ENCODE assay signal across 1 cellular context in the genomic region with DNA sequence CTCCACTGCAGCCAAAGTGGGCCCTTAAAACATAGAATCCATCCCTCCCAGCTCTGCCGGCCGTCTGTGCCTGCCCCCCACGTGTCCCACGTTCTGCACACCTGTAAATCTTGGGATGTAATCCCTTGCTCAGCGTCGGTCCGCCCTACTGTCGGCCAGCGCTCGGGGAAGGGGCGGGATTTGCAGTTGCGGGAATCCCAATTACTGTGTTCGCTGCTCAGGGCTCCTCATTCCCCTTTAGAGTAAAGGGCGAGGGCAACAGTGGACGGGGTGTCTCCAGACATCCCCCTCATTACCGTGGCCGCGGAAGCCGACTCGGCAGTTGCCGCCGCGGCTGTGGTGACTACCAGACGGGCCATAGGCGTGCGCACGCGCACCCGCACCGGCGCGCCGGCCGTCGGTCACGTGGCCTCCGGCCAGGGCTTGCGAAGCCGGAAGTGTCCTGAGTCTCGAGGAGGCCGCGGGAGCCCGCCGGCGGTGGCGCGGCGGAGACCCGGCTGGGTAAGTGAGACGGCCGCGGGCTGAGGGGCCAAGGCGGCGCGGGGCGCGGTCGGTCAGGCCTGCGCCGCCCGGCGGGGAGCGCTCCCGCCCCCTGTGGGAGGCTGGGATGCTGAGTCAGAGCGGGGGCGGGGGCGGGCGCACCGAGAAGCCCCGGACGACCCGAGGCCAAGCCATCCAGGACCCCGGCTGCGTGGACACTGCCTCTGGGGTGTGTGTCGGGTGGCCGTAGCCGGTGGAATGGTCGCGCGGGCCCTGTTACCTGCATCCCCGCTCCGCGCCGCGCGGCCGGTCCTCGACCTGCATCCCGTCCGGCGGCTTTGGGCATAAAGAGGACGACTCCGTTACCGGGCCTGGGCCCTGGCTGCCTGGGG.
A peak's percentile ranks its signal among the peaks of the same experiment; 100 is the strongest.
TF ChIP-seq lines count a peak whose summit lies in the region.

A gene (plus strand): TSS at position 434 of the 872 bp plus-strand sequence. CDS start 3,751 bp downstream, outside the sequence.

TF ChIP-seq in HepG2, 621 proteins besides CTCF, POLR2A, EP300 and RAD21 (continued from another document and continues in another):
- TF ChIP-seq, protein P1, sequence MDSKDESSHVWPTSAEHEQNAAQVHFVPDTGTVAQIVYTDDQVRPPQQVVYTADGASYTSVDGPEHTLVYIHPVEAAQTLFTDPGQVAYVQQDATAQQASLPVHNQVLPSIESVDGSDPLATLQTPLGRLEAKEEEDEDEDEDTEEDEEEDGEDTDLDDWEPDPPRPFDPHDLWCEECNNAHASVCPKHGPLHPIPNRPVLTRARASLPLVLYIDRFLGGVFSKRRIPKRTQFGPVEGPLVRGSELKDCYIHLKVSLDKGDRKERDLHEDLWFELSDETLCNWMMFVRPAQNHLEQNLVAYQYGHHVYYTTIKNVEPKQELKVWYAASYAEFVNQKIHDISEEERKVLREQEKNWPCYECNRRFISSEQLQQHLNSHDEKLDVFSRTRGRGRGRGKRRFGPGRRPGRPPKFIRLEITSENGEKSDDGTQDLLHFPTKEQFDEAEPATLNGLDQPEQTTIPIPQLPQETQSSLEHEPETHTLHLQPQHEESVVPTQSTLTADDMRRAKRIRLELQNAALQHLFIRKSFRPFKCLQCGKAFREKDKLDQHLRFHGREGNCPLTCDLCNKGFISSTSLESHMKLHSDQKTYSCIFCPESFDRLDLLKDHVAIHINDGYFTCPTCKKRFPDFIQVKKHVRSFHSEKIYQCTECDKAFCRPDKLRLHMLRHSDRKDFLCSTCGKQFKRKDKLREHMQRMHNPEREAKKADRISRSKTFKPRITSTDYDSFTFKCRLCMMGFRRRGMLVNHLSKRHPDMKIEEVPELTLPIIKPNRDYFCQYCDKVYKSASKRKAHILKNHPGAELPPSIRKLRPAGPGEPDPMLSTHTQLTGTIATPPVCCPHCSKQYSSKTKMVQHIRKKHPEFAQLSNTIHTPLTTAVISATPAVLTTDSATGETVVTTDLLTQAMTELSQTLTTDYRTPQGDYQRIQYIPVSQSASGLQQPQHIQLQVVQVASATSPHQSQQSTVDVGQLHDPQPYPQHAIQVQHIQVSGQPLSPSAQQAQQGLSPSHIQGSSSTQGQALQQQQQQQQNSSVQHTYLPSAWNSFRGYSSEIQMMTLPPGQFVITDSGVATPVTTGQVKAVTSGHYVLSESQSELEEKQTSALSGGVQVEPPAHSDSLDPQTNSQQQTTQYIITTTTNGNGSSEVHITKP (CRISPR knock-in tag; IDR thresholded peaks at IDR 0.05; ENCODE audit: low read depth), result no peak
- TF ChIP-seq AGO1 (IDR thresholded peaks at IDR 0.05; ENCODE audit: low read depth, low read length, poor library complexity, severe bottlenecking), result no peak
- TF ChIP-seq ZNF432 (CRISPR knock-in tag; IDR thresholded peaks at IDR 0.05; ENCODE audit: borderline replicate concordance), result 0 out of 2 replicates have a peak, but pooled peaks have one; percentile 62
- peak; percentile 76 for TF ChIP-seq ZNF501 (CRISPR knock-in tag; IDR thresholded peaks at IDR 0.05)
- TF ChIP-seq TGIF2 (CRISPR knock-in tag; IDR thresholded peaks at IDR 0.05), result no peak
- TF ChIP-seq, protein P2, sequence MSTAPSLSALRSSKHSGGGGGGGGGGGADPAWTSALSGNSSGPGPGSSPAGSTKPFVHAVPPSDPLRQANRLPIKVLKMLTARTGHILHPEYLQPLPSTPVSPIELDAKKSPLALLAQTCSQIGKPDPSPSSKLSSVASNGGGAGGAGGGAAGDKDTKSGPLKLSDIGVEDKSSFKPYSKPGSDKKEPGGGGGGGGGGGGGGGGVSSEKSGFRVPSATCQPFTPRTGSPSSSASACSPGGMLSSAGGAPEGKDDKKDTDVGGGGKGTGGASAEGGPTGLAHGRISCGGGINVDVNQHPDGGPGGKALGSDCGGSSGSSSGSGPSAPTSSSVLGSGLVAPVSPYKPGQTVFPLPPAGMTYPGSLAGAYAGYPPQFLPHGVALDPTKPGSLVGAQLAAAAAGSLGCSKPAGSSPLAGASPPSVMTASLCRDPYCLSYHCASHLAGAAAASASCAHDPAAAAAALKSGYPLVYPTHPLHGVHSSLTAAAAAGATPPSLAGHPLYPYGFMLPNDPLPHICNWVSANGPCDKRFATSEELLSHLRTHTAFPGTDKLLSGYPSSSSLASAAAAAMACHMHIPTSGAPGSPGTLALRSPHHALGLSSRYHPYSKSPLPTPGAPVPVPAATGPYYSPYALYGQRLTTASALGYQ (CRISPR knock-in tag; IDR thresholded peaks at IDR 0.05), result peak; percentile 33; the same call in 1 of the 2 replicates
- no peak for TF ChIP-seq HOXA7 (CRISPR knock-in tag; IDR thresholded peaks at IDR 0.05)
- TF ChIP-seq ZNF552 (CRISPR knock-in tag; IDR thresholded peaks at IDR 0.05; ENCODE audit: borderline replicate concordance), result peak; percentile 76; the same call in 1 of the 2 replicates
- peak; percentile 68 for TF ChIP-seq POLR2G (IDR thresholded peaks at IDR 0.05; ENCODE audit: low read depth, low read length)
- TF ChIP-seq HNRNPUL1 (IDR thresholded peaks at IDR 0.05; ENCODE audit: low read depth, low read length), result no peak
- no peak for TF ChIP-seq ZBTB1 (CRISPR knock-in tag; IDR thresholded peaks at IDR 0.05; ENCODE audit: borderline replicate concordance)
- no peak for TF ChIP-seq ZFP41 (CRISPR knock-in tag; IDR thresholded peaks at IDR 0.05; ENCODE audit: borderline replicate concordance)
- TF ChIP-seq ZNF549 (CRISPR knock-in tag; IDR thresholded peaks at IDR 0.05), result 0 out of 2 replicates have a peak, but pooled peaks have one; percentile 25
- TF ChIP-seq, protein P3, sequence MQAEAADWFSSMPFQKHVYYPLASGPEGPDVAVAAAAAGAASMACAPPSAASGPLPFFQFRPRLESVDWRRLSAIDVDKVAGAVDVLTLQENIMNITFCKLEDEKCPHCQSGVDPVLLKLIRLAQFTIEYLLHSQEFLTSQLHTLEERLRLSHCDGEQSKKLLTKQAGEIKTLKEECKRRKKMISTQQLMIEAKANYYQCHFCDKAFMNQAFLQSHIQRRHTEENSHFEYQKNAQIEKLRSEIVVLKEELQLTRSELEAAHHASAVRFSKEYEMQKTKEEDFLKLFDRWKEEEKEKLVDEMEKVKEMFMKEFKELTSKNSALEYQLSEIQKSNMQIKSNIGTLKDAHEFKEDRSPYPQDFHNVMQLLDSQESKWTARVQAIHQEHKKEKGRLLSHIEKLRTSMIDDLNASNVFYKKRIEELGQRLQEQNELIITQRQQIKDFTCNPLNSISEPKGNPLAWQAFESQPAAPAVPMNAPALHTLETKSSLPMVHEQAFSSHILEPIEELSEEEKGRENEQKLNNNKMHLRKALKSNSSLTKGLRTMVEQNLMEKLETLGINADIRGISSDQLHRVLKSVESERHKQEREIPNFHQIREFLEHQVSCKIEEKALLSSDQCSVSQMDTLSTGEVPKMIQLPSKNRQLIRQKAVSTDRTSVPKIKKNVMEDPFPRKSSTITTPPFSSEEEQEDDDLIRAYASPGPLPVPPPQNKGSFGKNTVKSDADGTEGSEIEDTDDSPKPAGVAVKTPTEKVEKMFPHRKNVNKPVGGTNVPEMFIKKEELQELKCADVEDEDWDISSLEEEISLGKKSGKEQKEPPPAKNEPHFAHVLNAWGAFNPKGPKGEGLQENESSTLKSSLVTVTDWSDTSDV (CRISPR knock-in tag; IDR thresholded peaks at IDR 0.05), result peak; percentile 63; the same call in 1 of the 2 replicates
- TF ChIP-seq ZBTB7A (CRISPR knock-in tag; IDR thresholded peaks at IDR 0.05), result 0 out of 2 replicates have a peak, but pooled peaks have one; percentile 14
- no peak for TF ChIP-seq ZBTB21 (CRISPR knock-in tag; IDR thresholded peaks at IDR 0.05)
- TF ChIP-seq ZNF34 (CRISPR knock-in tag; IDR thresholded peaks at IDR 0.05; ENCODE audit: borderline replicate concordance), result 0 out of 2 replicates have a peak, but pooled peaks have one; percentile 42
- peak; percentile 88 for TF ChIP-seq SKI (IDR thresholded peaks at IDR 0.05; ENCODE audit: partially characterized antibody)
- TF ChIP-seq, protein P4, sequence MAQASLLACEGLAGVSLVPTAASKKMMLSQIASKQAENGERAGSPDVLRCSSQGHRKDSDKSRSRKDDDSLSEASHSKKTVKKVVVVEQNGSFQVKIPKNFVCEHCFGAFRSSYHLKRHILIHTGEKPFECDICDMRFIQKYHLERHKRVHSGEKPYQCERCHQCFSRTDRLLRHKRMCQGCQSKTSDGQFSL (CRISPR knock-in tag; IDR thresholded peaks at IDR 0.05), result no peak
- TF ChIP-seq, protein P5, sequence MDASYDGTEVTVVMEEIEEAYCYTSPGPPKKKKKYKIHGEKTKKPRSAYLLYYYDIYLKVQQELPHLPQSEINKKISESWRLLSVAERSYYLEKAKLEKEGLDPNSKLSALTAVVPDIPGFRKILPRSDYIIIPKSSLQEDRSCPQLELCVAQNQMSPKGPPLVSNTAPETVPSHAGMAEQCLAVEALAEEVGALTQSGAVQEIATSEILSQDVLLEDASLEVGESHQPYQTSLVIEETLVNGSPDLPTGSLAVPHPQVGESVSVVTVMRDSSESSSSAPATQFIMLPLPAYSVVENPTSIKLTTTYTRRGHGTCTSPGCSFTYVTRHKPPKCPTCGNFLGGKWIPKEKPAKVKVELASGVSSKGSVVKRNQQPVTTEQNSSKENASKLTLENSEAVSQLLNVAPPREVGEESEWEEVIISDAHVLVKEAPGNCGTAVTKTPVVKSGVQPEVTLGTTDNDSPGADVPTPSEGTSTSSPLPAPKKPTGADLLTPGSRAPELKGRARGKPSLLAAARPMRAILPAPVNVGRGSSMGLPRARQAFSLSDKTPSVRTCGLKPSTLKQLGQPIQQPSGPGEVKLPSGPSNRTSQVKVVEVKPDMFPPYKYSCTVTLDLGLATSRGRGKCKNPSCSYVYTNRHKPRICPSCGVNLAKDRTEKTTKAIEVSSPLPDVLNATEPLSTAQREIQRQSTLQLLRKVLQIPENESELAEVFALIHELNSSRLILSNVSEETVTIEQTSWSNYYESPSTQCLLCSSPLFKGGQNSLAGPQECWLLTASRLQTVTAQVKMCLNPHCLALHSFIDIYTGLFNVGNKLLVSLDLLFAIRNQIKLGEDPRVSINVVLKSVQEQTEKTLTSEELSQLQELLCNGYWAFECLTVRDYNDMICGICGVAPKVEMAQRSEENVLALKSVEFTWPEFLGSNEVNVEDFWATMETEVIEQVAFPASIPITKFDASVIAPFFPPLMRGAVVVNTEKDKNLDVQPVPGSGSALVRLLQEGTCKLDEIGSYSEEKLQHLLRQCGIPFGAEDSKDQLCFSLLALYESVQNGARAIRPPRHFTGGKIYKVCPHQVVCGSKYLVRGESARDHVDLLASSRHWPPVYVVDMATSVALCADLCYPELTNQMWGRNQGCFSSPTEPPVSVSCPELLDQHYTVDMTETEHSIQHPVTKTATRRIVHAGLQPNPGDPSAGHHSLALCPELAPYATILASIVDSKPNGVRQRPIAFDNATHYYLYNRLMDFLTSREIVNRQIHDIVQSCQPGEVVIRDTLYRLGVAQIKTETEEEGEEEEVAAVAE (CRISPR knock-in tag; IDR thresholded peaks at IDR 0.05; ENCODE audit: borderline replicate concordance), result no peak
- TF ChIP-seq THYN1 (CRISPR knock-in tag; IDR thresholded peaks at IDR 0.05; ENCODE audit: borderline replicate concordance, low read depth), result no peak
- no peak; the same call in 1 of the 2 replicates for TF ChIP-seq ZNF264 (CRISPR knock-in tag; IDR thresholded peaks at IDR 0.05)
- TF ChIP-seq NFIB (CRISPR knock-in tag; IDR thresholded peaks at IDR 0.05; ENCODE audit: borderline replicate concordance), result no peak
- no peak for TF ChIP-seq ZNF143 (CRISPR knock-in tag; IDR thresholded peaks at IDR 0.05)
- TF ChIP-seq ZNF674 (CRISPR knock-in tag; IDR thresholded peaks at IDR 0.05; ENCODE audit: low read depth), result peak; percentile 73; the same call in 1 of the 2 replicates
- no peak for TF ChIP-seq ZNF235 (CRISPR knock-in tag; IDR thresholded peaks at IDR 0.05; ENCODE audit: borderline replicate concordance)
- no peak; the same call in 1 of the 2 replicates for TF ChIP-seq KDM5A (IDR thresholded peaks at IDR 0.05; ENCODE audit: borderline replicate concordance, low read length)
- TF ChIP-seq, protein P6, sequence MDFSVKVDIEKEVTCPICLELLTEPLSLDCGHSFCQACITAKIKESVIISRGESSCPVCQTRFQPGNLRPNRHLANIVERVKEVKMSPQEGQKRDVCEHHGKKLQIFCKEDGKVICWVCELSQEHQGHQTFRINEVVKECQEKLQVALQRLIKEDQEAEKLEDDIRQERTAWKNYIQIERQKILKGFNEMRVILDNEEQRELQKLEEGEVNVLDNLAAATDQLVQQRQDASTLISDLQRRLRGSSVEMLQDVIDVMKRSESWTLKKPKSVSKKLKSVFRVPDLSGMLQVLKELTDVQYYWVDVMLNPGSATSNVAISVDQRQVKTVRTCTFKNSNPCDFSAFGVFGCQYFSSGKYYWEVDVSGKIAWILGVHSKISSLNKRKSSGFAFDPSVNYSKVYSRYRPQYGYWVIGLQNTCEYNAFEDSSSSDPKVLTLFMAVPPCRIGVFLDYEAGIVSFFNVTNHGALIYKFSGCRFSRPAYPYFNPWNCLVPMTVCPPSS (IDR thresholded peaks at IDR 0.05), result no peak
- TF ChIP-seq, protein P7, sequence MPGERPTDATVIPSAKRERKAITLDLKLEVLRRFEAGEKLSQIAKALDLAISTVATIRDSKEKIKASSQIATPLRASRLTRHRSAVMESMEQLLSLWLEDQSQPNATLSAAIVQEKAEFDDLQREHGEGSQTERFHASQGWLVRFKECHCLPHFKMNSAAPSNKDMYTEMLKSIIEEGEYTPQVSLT (CRISPR knock-in tag; IDR thresholded peaks at IDR 0.05; ENCODE audit: borderline replicate concordance, low read depth), result no peak; the same call in 1 of the 2 replicates
- TF ChIP-seq, protein P8, sequence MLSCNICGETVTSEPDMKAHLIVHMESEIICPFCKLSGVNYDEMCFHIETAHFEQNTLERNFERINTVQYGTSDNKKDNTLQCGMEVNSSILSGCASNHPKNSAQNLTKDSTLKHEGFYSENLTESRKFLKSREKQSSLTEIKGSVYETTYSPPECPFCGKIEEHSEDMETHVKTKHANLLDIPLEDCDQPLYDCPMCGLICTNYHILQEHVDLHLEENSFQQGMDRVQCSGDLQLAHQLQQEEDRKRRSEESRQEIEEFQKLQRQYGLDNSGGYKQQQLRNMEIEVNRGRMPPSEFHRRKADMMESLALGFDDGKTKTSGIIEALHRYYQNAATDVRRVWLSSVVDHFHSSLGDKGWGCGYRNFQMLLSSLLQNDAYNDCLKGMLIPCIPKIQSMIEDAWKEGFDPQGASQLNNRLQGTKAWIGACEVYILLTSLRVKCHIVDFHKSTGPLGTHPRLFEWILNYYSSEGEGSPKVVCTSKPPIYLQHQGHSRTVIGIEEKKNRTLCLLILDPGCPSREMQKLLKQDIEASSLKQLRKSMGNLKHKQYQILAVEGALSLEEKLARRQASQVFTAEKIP (CRISPR knock-in tag; IDR thresholded peaks at IDR 0.05; ENCODE audit: borderline replicate concordance), result no peak
- TF ChIP-seq POLR2AphosphoS2 (IDR thresholded peaks at IDR 0.05; ENCODE audit: low read depth, low read length), result no peak
- TF ChIP-seq ZNF850 (CRISPR knock-in tag; conservative IDR thresholded peaks at IDR 0.05), result no peak
- TF ChIP-seq, protein P9, sequence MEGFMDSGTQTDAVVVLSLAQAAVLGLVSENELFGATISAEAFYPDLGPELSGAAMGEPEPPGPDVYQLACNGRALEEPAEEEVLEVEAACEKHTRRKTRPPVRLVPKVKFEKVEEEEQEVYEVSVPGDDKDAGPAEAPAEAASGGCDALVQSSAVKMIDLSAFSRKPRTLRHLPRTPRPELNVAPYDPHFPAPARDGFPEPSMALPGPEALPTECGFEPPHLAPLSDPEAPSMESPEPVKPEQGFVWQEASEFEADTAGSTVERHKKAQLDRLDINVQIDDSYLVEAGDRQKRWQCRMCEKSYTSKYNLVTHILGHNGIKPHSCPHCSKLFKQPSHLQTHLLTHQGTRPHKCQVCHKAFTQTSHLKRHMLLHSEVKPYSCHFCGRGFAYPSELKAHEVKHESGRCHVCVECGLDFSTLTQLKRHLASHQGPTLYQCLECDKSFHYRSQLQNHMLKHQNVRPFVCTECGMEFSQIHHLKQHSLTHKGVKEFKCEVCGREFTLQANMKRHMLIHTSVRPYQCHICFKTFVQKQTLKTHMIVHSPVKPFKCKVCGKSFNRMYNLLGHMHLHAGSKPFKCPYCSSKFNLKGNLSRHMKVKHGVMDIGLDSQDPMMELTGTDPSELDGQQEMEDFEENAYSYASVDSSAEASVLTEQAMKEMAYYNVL (CRISPR knock-in tag; IDR thresholded peaks at IDR 0.05; ENCODE audit: borderline replicate concordance), result no peak; the same call in 1 of the 2 replicates
